In the genomic region with DNA sequence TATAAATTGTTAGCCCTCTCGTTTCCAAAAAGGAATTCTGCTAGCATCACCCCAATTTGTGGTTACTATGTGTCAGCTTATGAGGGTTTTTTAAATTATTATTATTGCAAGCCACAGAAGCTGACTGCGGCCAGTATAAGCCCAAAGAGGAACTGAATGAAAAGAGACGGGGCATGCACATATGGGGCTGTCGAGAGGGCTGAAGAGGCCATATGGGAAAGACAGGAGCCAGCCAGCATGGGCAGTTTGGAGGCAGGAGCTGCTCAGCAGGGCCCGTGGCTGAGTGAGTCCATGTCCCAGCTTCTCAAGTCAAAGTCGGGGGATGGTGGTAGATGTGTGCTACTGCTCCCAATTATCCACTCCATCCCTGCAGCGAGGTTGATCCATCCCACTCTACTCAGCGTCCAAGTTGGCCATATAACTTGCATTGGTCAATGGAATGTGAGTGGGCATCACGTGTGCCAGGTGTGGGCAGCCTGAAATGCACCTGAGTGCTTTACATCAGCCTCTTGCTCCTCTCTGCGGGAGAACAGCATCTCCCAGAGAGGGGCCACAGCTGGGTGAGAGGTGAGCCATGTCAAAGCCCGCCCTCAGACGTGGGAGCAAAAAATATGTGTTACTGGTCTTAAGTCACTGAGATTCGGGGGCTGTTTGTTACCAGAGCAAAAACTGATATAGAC, we compare ENCODE assay signal across 13 cellular contexts. TPM values are rescaled to one million over a fixed set of nuclear protein-coding genes. Genes with fewer than 3 reads are reported as not detected.
DNase-seq lines count a peak whose midpoint lies in the region; ATAC-seq, FAIRE-seq and TF ChIP-seq lines count a peak whose summit lies in the region.
"Had no signal": no experiment of that assay in that cellular context is flagged by ENCODE, and none has a peak within 500 bp of the region (broad histone marks: within the 10 kb centered on the region; RNA-seq: fewer than 3 reads in every experiment).

No MANE protein-coding gene starts in this region.

- SMC1A ChIA-PET in GM12878 (lab: Charles Lee; ENCODE audit: uncharacterized antibody, unreplicated experiment) = interaction anchor here (4.9 kb wide), 1 partner anchor 14 kb away, joined by 24 read pairs; no protein-coding TSS in a partner anchor

- no peak for ATAC-seq in HCT116
- ATAC-seq in GM12878 = no peak
- ATAC-seq in GM19463 (IDR thresholded peaks at IDR 0.05; ENCODE audit: unreplicated experiment) = no peak
- ATAC-seq in HG03039 (IDR thresholded peaks at IDR 0.05; ENCODE audit: unreplicated experiment) = no peak
- ATAC-seq: activated CD4-positive, CD25-positive, alpha-beta regulatory T cell treated with anti-CD3 and anti-CD28 coated beads, Interleukin-2, amount 50 U/mL, for 24 hours; activated naive CD4-positive, alpha-beta T cell treated with anti-CD3 and anti-CD28 coated beads, Interleukin-2, amount 50 U/mL, for 72 hours had no signal

- H3K27ac ChIP-seq in CD8-positive, alpha-beta memory T cell (ENCODE audit: low read depth, low read length) = no peak overlapping the region
- H3K27ac ChIP-seq in HCT116 (ENCODE audit: low read depth, low read length) (no peak overlapping the region), GM12878 (ENCODE audit: control insufficient read depth, insufficient read depth) (no peak overlapping the region)
- H3K27ac ChIP-seq: parathyroid adenoma had no signal

- peak overlapping the region in 5 of 8 donors; percentile 2 to 80 (median 68) for H3K27ac Mint-ChIP-seq in CD8-positive, alpha-beta memory T cell
- H3K27ac Mint-ChIP-seq in mesothelial cell of epicardium = peak overlapping the region; percentile 21

- H3K9ac ChIP-seq in HCT116 (ENCODE audit: low read length) (no peak overlapping the region), GM12878 (ENCODE audit: control insufficient read depth, insufficient read depth, low read length) (no peak overlapping the region)
- H3K9ac ChIP-seq: parathyroid adenoma had no signal

- intact Hi-C loops in HCT116 (cut with micrococcal nuclease) = no loop called here
- intact Hi-C loops in GM12878 (cut with micrococcal nuclease; ENCODE audit: unreplicated experiment) = no loop called here

- no peak for TF ChIP-seq POLR2A in HCT116 (IDR thresholded peaks at IDR 0.05; ENCODE audit: borderline replicate concordance, extremely low read depth, insufficient read depth, insufficient read length)
- TF ChIP-seq POLR2A in GM12878 (IDR thresholded peaks at IDR 0.05; ENCODE audit: low read depth, low read length) = no peak

- H3K9me2 ChIP-seq in HCT116 (ENCODE audit: insufficient read depth) = no peaks in the 10 kb centered on the region

- no peaks in the 10 kb centered on the region for H3K79me2 ChIP-seq in HCT116 (ENCODE audit: insufficient read depth, low read length)
- no peaks in the 10 kb centered on the region for H3K79me2 ChIP-seq in GM12878 (ENCODE audit: control insufficient read depth, insufficient read depth, low read length)
- H3K79me2 ChIP-seq: parathyroid adenoma had no signal

- POLR2A ChIA-PET in CD8-positive, alpha-beta memory T cell (lab: Charles Lee) = interaction anchor here (1.1 kb wide), 1 partner anchor 52 kb away, joined by 3 read pairs; no protein-coding TSS in a partner anchor
- POLR2A ChIA-PET in HCT116 (lab: Charles Lee) (interaction anchor here (1.4 kb wide), 1 partner anchor 14 kb away, joined by 3 read pairs; no protein-coding TSS in a partner anchor), GM12878 (lab: Charles Lee) (no interaction called here)

- H3K4me2 ChIP-seq in HCT116 (ENCODE audit: low read length) = peak overlapping the region; percentile 45
- H3K4me2 ChIP-seq in GM12878 (ENCODE audit: control insufficient read depth, insufficient read depth) = no peak overlapping the region

- H3K4me3 ChIP-seq in CD8-positive, alpha-beta memory T cell (ENCODE audit: low read length) = no peak overlapping the region
- H3K4me3 ChIP-seq in HCT116 (replicated peaks in 1 of 2; ENCODE audit: low read depth in 1 of 2, low read length in 2 of 2) (no peak overlapping the region), GM12878 (no peak overlapping the region)

- no TSS peak for BruUV-seq in HCT116 (replicated peaks; lab: Mats Ljungman, UMichigan)
- no TSS peak for BruUV-seq in GM12878 (replicated peaks; lab: Mats Ljungman, UMichigan)

- no peak overlapping the region for H2AFZ ChIP-seq in HCT116 (ENCODE audit: low read depth, low read length, poor library complexity, severe bottlenecking)
- H2AFZ ChIP-seq in GM12878 (ENCODE audit: control insufficient read depth, low read depth, low read length) = no peak overlapping the region

- peaks cover 0 to 5% (median 4%) of the 10 kb centered on the region in 3 donors for H3K36me3 Mint-ChIP-seq in CD8-positive, alpha-beta memory T cell
- peaks cover 1% of the 10 kb centered on the region for H3K36me3 Mint-ChIP-seq in mesothelial cell of epicardium
- H3K36me3 Mint-ChIP-seq: activated naive CD4-positive, alpha-beta T cell treated with anti-CD3 and anti-CD28 coated beads, Interleukin-2, amount 50 U/mL, for 72 hours had no signal

- no peak for DNase-seq in CD8-positive, alpha-beta memory T cell
- DNase-seq in HCT116 (ENCODE audit: low read depth, low spot score) (no peak), GM12878 (ENCODE audit: low read depth, low spot score) (no peak), mesothelial cell of epicardium (ENCODE audit: low spot score in 2 of 2, unreplicated experiment in 2 of 2) (no peak), NCI-H1048 (lab: John Stamatoyannopoulos, UW) (no peak)
- DNase-seq: dermis blood vessel endothelial cell had no signal

- H3K36me3 ChIP-seq in CD8-positive, alpha-beta memory T cell (ENCODE audit: insufficient read depth, low read length) = no peaks in the 10 kb centered on the region
- H3K36me3 ChIP-seq in HCT116 (ENCODE audit: control insufficient read depth in 1 of 2, insufficient read depth in 2 of 2, low read length in 2 of 2) (no peaks in the 10 kb centered on the region), GM12878 (ENCODE audit: control insufficient read depth in 2 of 2, insufficient read depth in 2 of 2, low read length in 1 of 2) (peaks cover 0 to 2% of the 10 kb centered on the region in 2 experiments; a peak in 2 of 4 replicates)

- TF ChIP-seq RAD21 in HCT116 (IDR thresholded peaks at IDR 0.05; ENCODE audit: low read depth) = no peak
- no peak for TF ChIP-seq RAD21 in GM12878 (IDR thresholded peaks at IDR 0.05; ENCODE audit: insufficient read depth, low read depth, low read length)

- RAD21 ChIA-PET in HCT116 (lab: Charles Lee; ENCODE audit: low non-redundant PET in 1 of 2, low total read pairs in 2 of 2, uncharacterized antibody in 2 of 2, unreplicated experiment in 2 of 2) = no interaction called here
- RAD21 ChIA-PET in GM12878 (lab: Charles Lee; ENCODE audit: unreplicated experiment) = interaction anchor here (0.6 to 1.2 kb wide), 4 partner anchors 102 to 904 kb away, joined by 3 to 4 read pairs (median 4); no protein-coding TSS in a partner anchor

- no peaks in the 10 kb centered on the region for H3K9me3 ChIP-seq in CD8-positive, alpha-beta memory T cell (ENCODE audit: low read length)
- H3K9me3 ChIP-seq in HCT116 (ENCODE audit: control insufficient read depth in 1 of 2, insufficient read depth in 1 of 2, low read depth in 1 of 2, low read length in 2 of 2) = no peaks in the 10 kb centered on the region
- no peaks in the 10 kb centered on the region for H3K9me3 ChIP-seq in GM12878 (replicated peaks; ENCODE audit: control insufficient read depth, insufficient read depth, low read length)

- no peaks in the 10 kb centered on the region for H3K9me3 Mint-ChIP-seq in CD8-positive, alpha-beta memory T cell
- H3K9me3 Mint-ChIP-seq in mesothelial cell of epicardium = no peaks in the 10 kb centered on the region
- H3K9me3 Mint-ChIP-seq: activated naive CD4-positive, alpha-beta T cell treated with anti-CD3 and anti-CD28 coated beads, Interleukin-2, amount 50 U/mL, for 72 hours had no signal

- H4K20me1 ChIP-seq in HCT116 (ENCODE audit: insufficient read depth) (no peaks in the 10 kb centered on the region), GM12878 (ENCODE audit: control insufficient read depth, insufficient read depth) (no peaks in the 10 kb centered on the region)

- in situ Hi-C loops in GM12878 (cut with MboI) = no loop called here

- no peak for TF ChIP-seq EP300 in GM12878 (IDR thresholded peaks at IDR 0.05; ENCODE audit: borderline replicate concordance in 1 of 2, control insufficient read depth in 1 of 2, low read depth in 2 of 2, low read length in 2 of 2)

- H3K4me1 ChIP-seq in CD8-positive, alpha-beta memory T cell (ENCODE audit: insufficient read depth, low read length) = peaks cover 23% of the 10 kb centered on the region
- peaks cover 10 to 18% of the 10 kb centered on the region in 2 experiments for H3K4me1 ChIP-seq in HCT116 (ENCODE audit: control insufficient read depth in 1 of 2, insufficient read depth in 2 of 2, low read length in 2 of 2)
- H3K4me1 ChIP-seq in GM12878 (ENCODE audit: control insufficient read depth, insufficient read depth, low read length) = no peaks in the 10 kb centered on the region
- H3K4me1 ChIP-seq: parathyroid adenoma had no signal

- H3K27me3 ChIP-seq in CD8-positive, alpha-beta memory T cell (ENCODE audit: insufficient read depth, low read length, poor library complexity, severe bottlenecking) = no peaks in the 10 kb centered on the region
- H3K27me3 ChIP-seq in HCT116 (ENCODE audit: insufficient read depth, low read length) (no peaks in the 10 kb centered on the region), GM12878 (replicated peaks in 1 of 2; ENCODE audit: control insufficient read depth in 2 of 2, insufficient read depth in 2 of 2, low read length in 1 of 2) (no peaks in the 10 kb centered on the region)

- TF ChIP-seq CTCF in HCT116 (IDR thresholded peaks at IDR 0.05 in 2 of 3, conservative IDR thresholded peaks at IDR 0.05 in 1 of 3; ENCODE audit: borderline replicate concordance in 1 of 3, insufficient read depth in 1 of 3, low read depth in 2 of 3, low read length in 2 of 3) (no peak), GM12878 (IDR thresholded peaks at IDR 0.05 in 2 of 3, conservative IDR thresholded peaks at IDR 0.05 in 1 of 3; ENCODE audit: control insufficient read depth in 2 of 3, extremely low read depth in 1 of 3, insufficient read depth in 1 of 3, low read depth in 3 of 3, low read length in 3 of 3) (no peak), mesothelial cell of epicardium (IDR thresholded peaks at IDR 0.05; ENCODE audit: unreplicated experiment) (no peak)

- CTCF ChIA-PET in CD8-positive, alpha-beta memory T cell (lab: Charles Lee) = interaction anchor here (0.8 to 7.1 kb wide), 4 partner anchors 11 to 306 kb away, joined by 3 to 79 read pairs (median 5); no protein-coding TSS in a partner anchor
- CTCF ChIA-PET in HCT116 (lab: Charles Lee) (interaction anchor here (1.5 kb wide), 1 partner anchor 14 kb away, joined by 5 read pairs; no protein-coding TSS in a partner anchor), GM12878 (lab: Yijun Ruan, JAX) (interaction anchor here (1.6 to 6.4 kb wide), 5 partner anchors 13 to 304 kb away, joined by 3 to 61 read pairs (median 10); no protein-coding TSS in a partner anchor)

- no peak for FAIRE-seq in GM12878 (lab: Jason Lieb, UNC)
- FAIRE-seq: GM19239, H54 had no signal

- 51% methylated on average over 13 of the region's 13 CpGs for WGBS in GM12878 (ENCODE audit: insufficient coverage, insufficient replicate concordance, low lambda C conversion rate, missing lambda C conversion rate)

- peaks cover 8 to 25% (median 19%) of the 10 kb centered on the region in 3 donors for H3K4me1 Mint-ChIP-seq in CD8-positive, alpha-beta memory T cell
- H3K4me1 Mint-ChIP-seq in mesothelial cell of epicardium = peaks cover 31% of the 10 kb centered on the region

- no peaks in the 10 kb centered on the region for H3K27me3 Mint-ChIP-seq in CD8-positive, alpha-beta memory T cell
- H3K27me3 Mint-ChIP-seq in mesothelial cell of epicardium (ENCODE audit: low read depth) = no peaks in the 10 kb centered on the region

- H3K4me3 Mint-ChIP-seq in CD8-positive, alpha-beta memory T cell = peak overlapping the region in 6 of 7 donors; percentile 48 to 72 (median 66)
- peak overlapping the region; percentile 60 for H3K4me3 Mint-ChIP-seq in mesothelial cell of epicardium

RNA-seq across cellular contexts. Expression of a gene that starts 37.6 kb away (rescaled TPM):
- 10 to 100 TPM; 21.1 to 22.0 TPM for total RNA-seq in CD8-positive, alpha-beta memory T cell
- 302 TPM for polyA plus RNA-seq in CD8-positive, alpha-beta memory T cell
- total RNA-seq in HCT116 (2021; ENCODE audit: unreplicated experiment) = 26.0 TPM
- polyA plus RNA-seq in HCT116 (2012) = 21.5 and 24.2 TPM in 2 replicates
- total RNA-seq in GM12878 (2013; cell fraction: nucleolus; rRNA removed) = 14.1 and 14.8 TPM in 2 replicates
- 14.4 and 18.0 TPM in 2 replicates for total RNA-seq in GM12878 (2014; rRNA removed)
- total RNA-seq in GM12878 (2014; rRNA removed; fragmentation: Illumina TruSeq; extraction: Trizol) = 13.6 and 21.1 TPM in 2 replicates
- 32.5 and 37.6 TPM in 2 replicates for total RNA-seq in GM12878 (2021)
- 3.4 TPM for polyA plus RNA-seq in GM12878 (2011; ENCODE audit: low read depth)
- polyA plus RNA-seq in GM12878 (2011; rRNA removed) = 9.5 and 13.9 TPM in 2 replicates
- polyA plus RNA-seq in GM12878 (2011; cell fraction: cytosol; rRNA removed) = 18.8 and 20.3 TPM in 2 replicates
- polyA plus RNA-seq in GM12878 (2011; cell fraction: nucleus; rRNA removed) = 46.2 and 46.4 TPM in 2 replicates
- 8.5 and 9.9 TPM in 2 replicates for polyA plus RNA-seq in GM12878 (2012)
- 16.6 and 23.0 TPM in 2 replicates for polyA plus RNA-seq in GM12878 (2014; fragmentation: Illumina TruSeq; extraction: Trizol)
- 1 to 10 TPM in 1 of 2 experiments, under 1 TPM in 1; 0.43 to 3.0 TPM for polyA plus RNA-seq in GM12878 (2014; fragmentation: Nextera tagmentation; extraction: Ambion mirVana)
- 25.8 and 31.6 TPM in 2 replicates for polyA plus RNA-seq in GM12878 (2014; rRNA removed)
- 10 to 100 TPM; 27.7 to 33.8 TPM for polyA plus RNA-seq in GM12878 (2016; fragmentation: Nextera tagmentation; extraction: Ambion mirVana)
- 10.7 and 14.4 TPM in 2 replicates for polyA minus RNA-seq in GM12878 (2011; rRNA and poly(A)+ RNA removed)
- polyA minus RNA-seq in GM12878 (2011; cell fraction: cytosol; rRNA and poly(A)+ RNA removed) = 4.7 and 9.9 TPM in 2 replicates
- 6.2 and 12.9 TPM in 2 replicates for polyA minus RNA-seq in GM12878 (2011; cell fraction: nucleus; rRNA and poly(A)+ RNA removed)
- total RNA-seq in mesothelial cell of epicardium = 9.1 to 10.0 TPM (median 9.9 TPM) in 3 replicates
